In genomic region chr6:72081880-72082279, GRCh38 we compare ENCODE assay signal across 22 cellular contexts.
"Had no signal": no experiment of that assay in that cellular context is flagged by ENCODE, and none has a peak within 500 bp of the region (broad histone marks: within the 10 kb centered on the region; RNA-seq: fewer than 3 reads in every experiment).

No MANE protein-coding gene starts in this region.

- DNase-seq: effector CD4-positive, alpha-beta T cell; endodermal cell; erythroblast; foreskin melanocyte; head of caudate nucleus; kidney; left cardiac atrium; left ventricle myocardium inferior; lower lobe of right lung; natural killer cell; posterior cingulate gyrus; sigmoid colon; stimulated activated CD4-positive, alpha-beta T cell treated with anti-CD3 and anti-CD28 coated beads, Interleukin-2, amount 100 ng/mL, for 24 hours; stimulated activated CD4-positive, alpha-beta T cell treated with anti-CD3 and anti-CD28 coated beads, Interleukin-4, amount 100 ng/mL, for 4 hours; stimulated activated naive B cell treated with anti-CD40 and anti-IgM and Interleukin-4, amounts not matched to agents 10 μg/mL and 1 μg/mL and 100 μg/mL, for 72 hours; stimulated activated naive CD8-positive, alpha-beta T cell treated with anti-CD3 and anti-CD28 coated beads, Interleukin-15, amount 100 ng/mL, for 72 hours; testis; upper lobe of right lung had no signal

- H3K36me3 ChIP-seq: left ventricle myocardium inferior, lower lobe of right lung, sigmoid colon, tibial nerve, upper lobe of right lung, vagina had no signal

- H3K4me1 ChIP-seq: left ventricle myocardium inferior, lower lobe of right lung, sigmoid colon, testis, tibial nerve, upper lobe of right lung, vagina had no signal

- H3K27me3 ChIP-seq: hepatocyte, sigmoid colon, testis, tibial nerve, upper lobe of right lung, vagina had no signal

- H3K9me3 ChIP-seq: left ventricle myocardium inferior, lower lobe of right lung, sigmoid colon, testis, tibial nerve, upper lobe of right lung, vagina had no signal

- H3K4me3 ChIP-seq: hepatocyte, left ventricle myocardium inferior, lower lobe of right lung, sigmoid colon, skin epidermis, testis, tibial nerve, upper lobe of right lung, vagina had no signal

- H3K27ac ChIP-seq: hepatocyte, left ventricle myocardium inferior, lower lobe of right lung, sigmoid colon, skin epidermis, testis, tibial nerve, upper lobe of right lung, vagina had no signal
